9 cellular contexts compared by ENCODE assay signal in genomic region chr2:190804182-190804795, GRCh38.
DNase-seq lines count a peak whose midpoint lies in the region; ATAC-seq and TF ChIP-seq lines count a peak whose summit lies in the region.
"Had no signal": no experiment of that assay in that cellular context is flagged by ENCODE, and none has a peak within 500 bp of the region (broad histone marks: within the 10 kb centered on the region; RNA-seq: fewer than 3 reads in every experiment).

No MANE protein-coding gene starts in this region.

- no peaks in the 10 kb centered on the region for H3K79me2 ChIP-seq in ACC112 (ENCODE audit: control insufficient read depth, insufficient read depth, low read length, unreplicated experiment)

- intact Hi-C loops in ascending aorta (cut with DNase I) = no loop called here
- intact Hi-C loops in left lung (cut with DNase I) = no loop called here

- H3K4me3 ChIP-seq in ACC112 (ENCODE audit: low read depth, low read length) (no peak overlapping the region), ascending aorta (no peak overlapping the region), left lung (no peak overlapping the region)

- in situ Hi-C loops in GM13977 (cut with MboI; ENCODE audit: low pct_unique_long_range_greater_than_20kb, low sequenced_read_pairs, unreplicated experiment) = loop anchor here (5.0 to 10.0 kb wide), 2 partner anchors 417 to 709 kb away; no protein-coding TSS in a partner anchor

- peak overlapping the region; percentile 1 for H2AFZ ChIP-seq in ACC112 (ENCODE audit: low read length, unreplicated experiment)

- no peaks in the 10 kb centered on the region for H3K27me3 ChIP-seq in ACC112 (ENCODE audit: insufficient read depth, low read length)
- no peaks in the 10 kb centered on the region for H3K27me3 ChIP-seq in ascending aorta
- no peaks in the 10 kb centered on the region for H3K27me3 ChIP-seq in left lung

- H3K36me3 ChIP-seq in ACC112 (ENCODE audit: insufficient read depth, low read length) (no peaks in the 10 kb centered on the region), ascending aorta (no peaks in the 10 kb centered on the region), left lung (no peaks in the 10 kb centered on the region)

- H3K27ac ChIP-seq in ACC112 (ENCODE audit: low read depth, low read length) (no peak overlapping the region), ascending aorta (no peak overlapping the region), left lung (no peak overlapping the region)

- H3K4me1 ChIP-seq in ACC112 (ENCODE audit: control insufficient read depth, insufficient read depth, low read length, unreplicated experiment) (no peaks in the 10 kb centered on the region), ascending aorta (no peaks in the 10 kb centered on the region), left lung (no peaks in the 10 kb centered on the region)

- ATAC-seq in left lung (peak; percentile 49), HG03342 (IDR thresholded peaks at IDR 0.05; ENCODE audit: unreplicated experiment) (no peak)

- TF ChIP-seq CTCF in GM13977 (IDR thresholded peaks at IDR 0.05; ENCODE audit: extremely low read depth, insufficient read depth, missing control alignments) (peak; percentile 40), ascending aorta (IDR thresholded peaks at IDR 0.05) (peak; percentile 30 to 63 (median 52)), left lung (IDR thresholded peaks at IDR 0.05) (peak; percentile 46 to 60)

- no peak for DNase-seq in GM13977 (ENCODE audit: low spot score)
- DNase-seq in ascending aorta (ENCODE audit: low spot score in 2 of 2) = no peak
- no peak for DNase-seq in left lung
- no peak for DNase-seq in NCI-H226
- no peak for DNase-seq in GM19240 (ENCODE audit: insufficient read length, low spot score)
- DNase-seq in NK-92 treated with Interleukin-12 subunit alpha and Interleukin-12 subunit beta, amount 100 ng/mL, for 24 hours (lab: John Stamatoyannopoulos, UW) = no peak
- DNase-seq: activated B cell treated with CpG ODN at 0.5 μM for 24 hours had no signal

- H3K9me3 ChIP-seq in ascending aorta (no peaks in the 10 kb centered on the region), left lung (no peaks in the 10 kb centered on the region)
